29 cellular contexts compared by ENCODE assay signal in the genomic region with DNA sequence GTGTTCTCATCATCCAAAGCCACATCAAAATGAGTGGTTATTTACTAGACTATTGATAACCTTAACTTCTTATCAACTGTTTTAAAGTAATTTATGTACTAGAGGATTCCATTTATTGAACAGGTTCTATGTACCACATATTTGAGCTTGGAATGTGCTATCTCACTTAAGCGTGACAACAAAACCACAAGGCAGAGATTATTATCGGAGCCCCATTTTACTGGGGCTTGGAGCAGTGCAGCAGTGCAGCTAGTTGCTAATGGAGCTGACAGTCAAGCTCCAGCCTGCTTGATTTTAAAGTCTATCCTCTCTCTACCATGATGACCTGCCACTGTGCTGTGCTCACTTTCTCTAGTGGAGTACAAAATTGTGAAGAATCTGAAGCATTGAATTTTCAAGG. TPM values are rescaled to one million over a fixed set of nuclear protein-coding genes. Genes with fewer than 3 reads are reported as not detected.
"Had no signal": no experiment of that assay in that cellular context is flagged by ENCODE, and none has a peak within 500 bp of the region (broad histone marks: within the 10 kb centered on the region; RNA-seq: fewer than 3 reads in every experiment).

No MANE protein-coding gene starts in this region.

- H3K27me3 ChIP-seq: adrenal gland, body of pancreas, esophagus muscularis mucosa, stomach, thyroid gland, upper lobe of left lung had no signal

- ATAC-seq: body of pancreas, sciatic nerve, WTC11 had no signal

- H3K4me3 Mint-ChIP-seq: activated naive CD4-positive, alpha-beta T cell treated with anti-CD3 and anti-CD28 coated beads for 36 hours; activated naive CD8-positive, alpha-beta T cell treated with anti-CD3 and anti-CD28 coated beads for 36 hours; activated T-helper 1 cell treated with anti-CD3 and anti-CD28 coated beads, Interleukin-12 subunit alpha, Interleukin-12 subunit beta, Interleukin-2, Interleukin-4 antibody, amounts not matched to agents 30 ng/mL and 10 ng/mL and 1 ng/mL, durations not matched to agents 14 hours and 24 hours and 36 hours; nephron progenitor cell; WTC11 had no signal

- H3K36me3 Mint-ChIP-seq: activated naive CD8-positive, alpha-beta T cell treated with anti-CD3 and anti-CD28 coated beads for 36 hours; WTC11 had no signal

- H3K27ac Mint-ChIP-seq: activated naive CD4-positive, alpha-beta T cell treated with anti-CD3 and anti-CD28 coated beads for 36 hours; activated naive CD8-positive, alpha-beta T cell treated with anti-CD3 and anti-CD28 coated beads for 36 hours; activated T-helper 1 cell treated with anti-CD3 and anti-CD28 coated beads, Interleukin-12 subunit alpha, Interleukin-12 subunit beta, Interleukin-2, Interleukin-4 antibody, amounts not matched to agents 30 ng/mL and 10 ng/mL and 1 ng/mL, durations not matched to agents 14 hours and 24 hours and 36 hours; nephron progenitor cell; progenitor cell of endocrine pancreas; WTC11 had no signal

- H3K9me3 Mint-ChIP-seq: activated naive CD4-positive, alpha-beta T cell treated with anti-CD3 and anti-CD28 coated beads for 36 hours; activated naive CD8-positive, alpha-beta T cell treated with anti-CD3 and anti-CD28 coated beads for 36 hours; activated T-helper 1 cell treated with anti-CD3 and anti-CD28 coated beads, Interleukin-12 subunit alpha, Interleukin-12 subunit beta, Interleukin-2, Interleukin-4 antibody, amounts not matched to agents 30 ng/mL and 10 ng/mL and 1 ng/mL, durations not matched to agents 14 hours and 24 hours and 36 hours had no signal

- H3K9me3 ChIP-seq: body of pancreas, neutrophil, thyroid gland had no signal

- H3K4me1 ChIP-seq: adrenal gland, body of pancreas, left ventricle myocardium inferior, thyroid gland, upper lobe of left lung had no signal

- H3K4me1 Mint-ChIP-seq: activated naive CD8-positive, alpha-beta T cell treated with anti-CD3 and anti-CD28 coated beads for 36 hours had no signal

- H3K27me3 Mint-ChIP-seq: activated naive CD8-positive, alpha-beta T cell treated with anti-CD3 and anti-CD28 coated beads for 36 hours had no signal

- H3K27ac ChIP-seq: adrenal gland, body of pancreas, esophagus muscularis mucosa, left ventricle myocardium inferior, neutrophil, stomach, thyroid gland, upper lobe of left lung had no signal

- H3K36me3 ChIP-seq: adrenal gland, esophagus muscularis mucosa, left ventricle myocardium inferior, neutrophil, stomach, thyroid gland, upper lobe of left lung had no signal

- H3K4me3 ChIP-seq: adrenal gland, body of pancreas, esophagus muscularis mucosa, left ventricle myocardium inferior, skin epidermis, stomach, thyroid gland, upper lobe of left lung had no signal

- DNase-seq: activated CD4-positive, alpha-beta T cell treated with anti-CD3 and anti-CD28 coated beads, Interleukin-2, amount 50 U/mL, for 48 hours; activated CD8-positive, alpha-beta memory T cell treated with anti-CD3 and anti-CD28 coated beads for 24 hours; activated effector memory CD4-positive, alpha-beta T cell treated with anti-CD3 and anti-CD28 coated beads, Interleukin-2, amount 50 U/mL, for 16 hours; activated naive CD4-positive, alpha-beta T cell treated with anti-CD3 and anti-CD28 coated beads for 36 hours; activated naive CD8-positive, alpha-beta T cell treated with anti-CD3 and anti-CD28 coated beads for 36 hours; adrenal gland; aorta; body of pancreas; dermis blood vessel endothelial cell; effector CD4-positive, alpha-beta T cell; glutamatergic neuron; left ventricle myocardium inferior; nephron progenitor cell; stimulated activated CD4-positive, alpha-beta T cell treated with anti-CD3 and anti-CD28 coated beads, Interleukin-12 subunit alpha, Interleukin-12 subunit beta, amount 100 ng/mL, for 4 hours; stimulated activated CD4-positive, alpha-beta T cell treated with anti-CD3 and anti-CD28 coated beads, Interleukin-4, amount 100 ng/mL, for 1 hour; stomach; T-helper 1 cell; thyroid gland; upper lobe of left lung had no signal

RNA-seq across cellular contexts. Expression of gene GCG, which starts 24.6 kb away (rescaled TPM):
- total RNA-seq: activated naive CD4-positive, alpha-beta T cell treated with anti-CD3 and anti-CD28 coated beads for 36 hours; activated naive CD8-positive, alpha-beta T cell treated with anti-CD3 and anti-CD28 coated beads for 36 hours; activated T-helper 1 cell treated with anti-CD3 and anti-CD28 coated beads, Interleukin-12 subunit alpha, Interleukin-12 subunit beta, Interleukin-2, Interleukin-4 antibody, amounts not matched to agents 30 ng/mL and 10 ng/mL and 1 ng/mL, durations not matched to agents 14 hours and 24 hours and 36 hours; adrenal gland; dermis blood vessel endothelial cell; esophagus muscularis mucosa; left ventricle myocardium inferior; lung microvascular endothelial cell; osteocyte; renal cortical epithelial cell; sciatic nerve; thyroid gland; WTC11 had no signal

RNA-seq across cellular contexts. Expression of gene DPP4, which starts 53.4 kb away (rescaled TPM):
- total RNA-seq: osteocyte had no signal
